9 cellular contexts compared by ENCODE assay signal in the genomic region with DNA sequence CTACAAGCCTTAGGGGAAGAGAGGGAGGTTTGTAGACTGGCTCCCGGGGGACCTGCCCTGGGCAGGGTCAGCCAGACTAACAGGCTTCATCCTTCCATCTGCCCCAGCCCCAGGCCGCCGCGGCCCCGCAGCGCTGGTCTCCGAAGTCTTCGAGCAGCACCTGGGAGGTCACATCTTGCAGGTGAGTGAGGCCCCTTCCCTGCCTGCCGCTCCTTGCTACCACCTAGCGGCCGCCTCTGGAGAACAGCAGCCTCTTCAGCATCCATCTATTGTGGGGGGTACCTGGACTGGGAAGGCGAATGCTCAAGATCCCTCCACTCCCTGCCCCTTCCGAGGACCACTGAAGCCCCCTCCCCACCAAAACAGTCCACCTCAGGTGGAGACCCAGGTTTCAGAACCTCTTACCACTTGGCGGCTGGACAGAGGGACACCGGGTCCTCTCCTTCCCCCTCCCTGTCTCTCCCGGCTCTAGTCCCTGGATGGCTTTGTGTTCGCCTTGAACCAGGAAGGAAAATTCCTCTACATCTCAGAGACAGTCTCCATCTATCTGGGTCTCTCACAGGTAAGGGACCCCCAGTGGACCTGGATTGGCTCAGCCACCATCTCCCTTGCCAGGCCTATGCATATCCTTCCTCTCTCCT. TPM values are rescaled to one million over a fixed set of nuclear protein-coding genes. Genes with fewer than 3 reads are reported as not detected.
DNase-seq lines count a peak whose midpoint lies in the region; ATAC-seq, FAIRE-seq and TF ChIP-seq lines count a peak whose summit lies in the region.
"Had no signal": no experiment of that assay in that cellular context is flagged by ENCODE, and none has a peak within 500 bp of the region (broad histone marks: within the 10 kb centered on the region; RNA-seq: fewer than 3 reads in every experiment).

No MANE protein-coding gene starts in this region.

- CTCF ChIA-PET in CD4-positive, alpha-beta T cell (lab: Charles Lee) = interaction anchor here (0.8 to 1.2 kb wide), 2 partner anchors 19 to 192 kb away, joined by 3 read pairs; no protein-coding TSS in a partner anchor

- no peaks in the 10 kb centered on the region for H4K20me1 ChIP-seq in astrocyte (ENCODE audit: insufficient read depth, low read length)

- H3K27me3 Mint-ChIP-seq in CD4-positive, alpha-beta T cell = peaks cover 46% of the 10 kb centered on the region
- H3K27me3 Mint-ChIP-seq in astrocyte (ENCODE audit: low read depth, unreplicated experiment) = peaks cover 14% of the 10 kb centered on the region

- no peak overlapping the region for H3K4me3 Mint-ChIP-seq in CD4-positive, alpha-beta T cell
- no peak overlapping the region for H3K4me3 Mint-ChIP-seq in astrocyte (ENCODE audit: unreplicated experiment)

- H3K36me3 Mint-ChIP-seq in CD4-positive, alpha-beta T cell (ENCODE audit: low read depth) = no peaks in the 10 kb centered on the region
- no peaks in the 10 kb centered on the region for H3K36me3 Mint-ChIP-seq in astrocyte (ENCODE audit: low read depth, unreplicated experiment)

- H3K9me3 Mint-ChIP-seq in CD4-positive, alpha-beta T cell = no peaks in the 10 kb centered on the region
- no peaks in the 10 kb centered on the region for H3K9me3 Mint-ChIP-seq in astrocyte (ENCODE audit: unreplicated experiment)

- H3K4me1 Mint-ChIP-seq in CD4-positive, alpha-beta T cell (ENCODE audit: low read depth) = peaks cover 15% of the 10 kb centered on the region
- H3K4me1 Mint-ChIP-seq in astrocyte (ENCODE audit: low read depth, unreplicated experiment) = peaks cover 6% of the 10 kb centered on the region

- no peak overlapping the region for H3K27ac Mint-ChIP-seq in CD4-positive, alpha-beta T cell
- H3K27ac Mint-ChIP-seq in astrocyte (ENCODE audit: unreplicated experiment) = no peak overlapping the region

- H3K9ac ChIP-seq in astrocyte (ENCODE audit: low read length) = no peak overlapping the region

- FAIRE-seq in astrocyte (lab: Jason Lieb, UNC) = no peak
- FAIRE-seq: islet of Langerhans had no signal

- no peaks in the 10 kb centered on the region for H3K79me2 ChIP-seq in astrocyte (ENCODE audit: insufficient read depth, low read length)

- POLR2A ChIA-PET in CD4-positive, alpha-beta T cell (lab: Charles Lee) = no interaction called here

- intact Hi-C loops in CD4-positive, alpha-beta T cell (cut with DNase I, micrococcal nuclease) = loop anchor here (1.0 to 10.0 kb wide), 4 partner anchors 19 to 427 kb away; partner anchors contain the start of gene CALM3 (in 1 of the 2)
- intact Hi-C loops in aorta (cut with DNase I) = no loop called here

- peak; percentile 51 to 72 (median 58) for DNase-seq in CD4-positive, alpha-beta T cell
- DNase-seq in HT-29 (ENCODE audit: low spot score) (peak; percentile 90), T follicular helper cell (ENCODE audit: low read depth) (peak; percentile 53), astrocyte (ENCODE audit: low read depth) (no peak), kidney epithelial cell (ENCODE audit: low read depth) (no peak), aorta (no peak)
- peak; percentile 46 to 60 (median 52) for DNase-seq in stimulated activated CD4-positive, alpha-beta T cell treated with anti-CD3 and anti-CD28 coated beads, TNF-alpha, amount 100 ng/mL, for 4 hours (ENCODE audit: low read depth in 3 of 3)

- no peak overlapping the region for H3K27ac ChIP-seq in CD4-positive, alpha-beta T cell (ENCODE audit: low read depth, low read length)
- H3K27ac ChIP-seq in astrocyte (ENCODE audit: low read depth, low read length) = no peak overlapping the region
- no peak overlapping the region for H3K27ac ChIP-seq in aorta (ENCODE audit: low read depth in 1 of 2, low read length in 2 of 2)

- H3K4me1 ChIP-seq in astrocyte (ENCODE audit: insufficient read depth, low read length) = peaks cover 12% of the 10 kb centered on the region
- H3K4me1 ChIP-seq in aorta (ENCODE audit: control insufficient read depth in 1 of 2, insufficient read depth in 2 of 2, low read length in 2 of 2) = no peaks in the 10 kb centered on the region

- H3K36me3 ChIP-seq in astrocyte (ENCODE audit: insufficient read depth, low read length) (no peaks in the 10 kb centered on the region), kidney epithelial cell (ENCODE audit: control insufficient read depth, insufficient read depth, low read length) (no peaks in the 10 kb centered on the region), aorta (ENCODE audit: control insufficient read depth in 1 of 2, insufficient read depth in 2 of 2, low read length in 1 of 2) (no peaks in the 10 kb centered on the region)

- no peaks in the 10 kb centered on the region for H3K9me3 ChIP-seq in CD4-positive, alpha-beta T cell (ENCODE audit: control insufficient read depth, low read length)
- H3K9me3 ChIP-seq in astrocyte (ENCODE audit: insufficient read depth, low read depth, low read length) (no peaks in the 10 kb centered on the region), aorta (ENCODE audit: control insufficient read depth, low read length) (no peaks in the 10 kb centered on the region)

- no peak overlapping the region for H2AFZ ChIP-seq in astrocyte (ENCODE audit: low read depth, low read length)

- H3K4me3 ChIP-seq in astrocyte (ENCODE audit: insufficient read depth, low read depth, low read length) (no peak overlapping the region), kidney epithelial cell (ENCODE audit: low read depth, low read length) (no peak overlapping the region), aorta (ENCODE audit: low read length in 2 of 2) (no peak overlapping the region)

- 13 to 16% methylated on average over 17 of the region's 17 CpGs for WGBS in aorta, 2 donors

- peak; percentile 91 for TF ChIP-seq CTCF in CD4-positive, alpha-beta T cell (IDR thresholded peaks at IDR 0.05)
- TF ChIP-seq CTCF in astrocyte (IDR thresholded peaks at IDR 0.05; ENCODE audit: insufficient read depth, low read depth, low read length) (peak; percentile 52), kidney epithelial cell (IDR thresholded peaks at IDR 0.05; ENCODE audit: insufficient read depth, low read length, poor library complexity, severe bottlenecking) (peak; percentile 94)

- H3K4me2 ChIP-seq in astrocyte (ENCODE audit: low read length) = no peak overlapping the region

- H3K27me3 ChIP-seq in CD4-positive, alpha-beta T cell (ENCODE audit: control insufficient read depth, insufficient read depth, low read length) = peaks cover 21% of the 10 kb centered on the region
- H3K27me3 ChIP-seq in astrocyte (ENCODE audit: insufficient read depth, low read length) (peaks cover 8% of the 10 kb centered on the region), kidney epithelial cell (ENCODE audit: control insufficient read depth, insufficient read depth, low read length) (peaks cover 14% of the 10 kb centered on the region), aorta (ENCODE audit: control insufficient read depth in 1 of 2, insufficient read depth in 2 of 2, low read length in 1 of 2) (no peaks in the 10 kb centered on the region)

- peak; percentile 39 for ATAC-seq in CD4-positive, alpha-beta T cell (ENCODE audit: poor library complexity)
- ATAC-seq in GM18868 (IDR thresholded peaks at IDR 0.05; ENCODE audit: unreplicated experiment) (no peak), aorta (ENCODE audit: low FRiP score) (no peak)

RNA-seq across cellular contexts. Expression of gene NPAS1, which starts 12.7 kb away (rescaled TPM):
- 1 to 10 TPM; 1.1 to 2.1 TPM for total RNA-seq in CD4-positive, alpha-beta T cell
- total RNA-seq in HT-29 (2014; rRNA removed; shearing (Covaris generic)) = 0.50 TPM in 1 of 2 replicates, not detected in the other
- total RNA-seq in astrocyte = 2.5 and 3.6 TPM in 2 replicates
- total RNA-seq in kidney epithelial cell = 1.6 TPM in 1 of 2 replicates, not detected in the other
- 1 to 10 TPM; 1.0 to 9.8 TPM for total RNA-seq in aorta
- 10 to 100 TPM in 1 of 2 donors, 1 to 10 TPM in 1; 2.3 to 11.1 TPM for polyA plus RNA-seq in aorta

RNA-seq across cellular contexts. Expression of gene TMEM160, which starts 16.1 kb away (rescaled TPM):
- 10 to 100 TPM; 18.0 to 18.1 TPM for total RNA-seq in CD4-positive, alpha-beta T cell
- total RNA-seq in HT-29 (2014; rRNA removed; shearing (Covaris generic)) = 261 and 277 TPM in 2 replicates
- total RNA-seq in astrocyte (36.5 and 39.9 TPM in 2 replicates), kidney epithelial cell (36.8 and 71.0 TPM in 2 replicates), aorta (10 to 100 TPM; 20.6 to 25.6 TPM)
- polyA plus RNA-seq in aorta = 10 to 100 TPM in 1 of 2 donors, 1 to 10 TPM in 1; 2.5 to 17.8 TPM

Comparison
In these comparisons a context has a peak if more than half of its experiments do, and no peak if none do; other contexts are left out.
1. DNase-seq: peak in CD4-positive, alpha-beta T cell (10 of 10), HT-29 (single experiment), T follicular helper cell (single experiment) and stimulated activated CD4-positive, alpha-beta T cell treated with anti-CD3 and anti-CD28 coated beads, TNF-alpha, amount 100 ng/mL, for 4 hours (3 of 3); none in astrocyte (single experiment), kidney epithelial cell (single experiment) and aorta (0 of 2).
2. intact Hi-C loops: an anchor here in CD4-positive, alpha-beta T cell (1.0 to 10.0 kb wide); none called in aorta.
3. Peak in every context shown above with its lines, with median percentiles within 50 percentile points of each other: CTCF ChIP-seq.